In the genomic region with DNA sequence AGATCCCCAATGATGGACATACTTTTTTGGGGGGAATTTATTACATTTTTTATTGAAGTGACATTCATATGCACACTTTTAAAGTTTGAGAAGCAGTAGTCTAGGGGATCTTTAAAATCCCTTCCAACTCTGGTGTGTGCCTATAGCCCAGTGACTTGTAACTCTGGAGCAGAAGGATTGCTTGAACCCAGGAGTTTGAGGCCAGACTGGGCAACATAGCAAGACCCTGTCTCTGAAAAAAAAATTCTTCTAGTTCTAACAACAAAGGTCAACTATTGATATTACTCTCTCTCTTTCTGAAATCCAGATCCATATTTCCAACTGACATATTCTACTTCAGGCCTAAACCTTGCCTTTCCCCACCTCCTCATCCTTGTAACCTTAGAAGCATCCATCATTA, we compare ENCODE assay signal across 16 cellular contexts.
DNase-seq lines count a peak whose midpoint lies in the region; ATAC-seq and TF ChIP-seq lines count a peak whose summit lies in the region.
"Had no signal": no experiment of that assay in that cellular context is flagged by ENCODE, and none has a peak within 500 bp of the region (broad histone marks: within the 10 kb centered on the region; RNA-seq: fewer than 3 reads in every experiment).

No MANE protein-coding gene starts in this region.

- CTCF ChIA-PET in mammary epithelial cell (lab: Charles Lee; ENCODE audit: low non-redundant PET) = interaction anchor here (0.6 kb wide), 1 partner anchor 20 kb away, joined by 7 read pairs; no protein-coding TSS in a partner anchor

- H3K4me3 ChIP-seq in RWPE2 (ENCODE audit: severe bottlenecking) (no peak overlapping the region), mammary epithelial cell (replicated peaks in 1 of 3; ENCODE audit: insufficient read depth in 1 of 3, low read depth in 2 of 3, low read length in 3 of 3) (no peak overlapping the region)
- H3K4me3 ChIP-seq: adrenal gland, left ventricle myocardium inferior, upper lobe of left lung had no signal

- dilution Hi-C loops in mammary epithelial cell (cut with HindIII; ENCODE audit: low sequenced_read_pairs) = no loop called here

- H3K36me3 ChIP-seq in RWPE2 (ENCODE audit: low read depth) (no peaks in the 10 kb centered on the region), mammary epithelial cell (ENCODE audit: insufficient read depth, low read length) (no peaks in the 10 kb centered on the region)
- H3K36me3 ChIP-seq: adrenal gland, left ventricle myocardium inferior, upper lobe of left lung had no signal

- H3K4me2 ChIP-seq in mammary epithelial cell (ENCODE audit: insufficient read depth, low read depth, low read length) = peak overlapping the region; percentile 10

- TF ChIP-seq CTCF in RWPE2 (IDR thresholded peaks at IDR 0.05; ENCODE audit: poor library complexity, severe bottlenecking) (no peak), mammary epithelial cell (conservative IDR thresholded peaks at IDR 0.05 in 1 of 2, IDR thresholded peaks at IDR 0.05 in 1 of 2; ENCODE audit: extremely low read depth in 1 of 2, insufficient read depth in 1 of 2, low read depth in 1 of 2, low read length in 2 of 2) (no peak), type B pancreatic cell (conservative IDR thresholded peaks at IDR 0.05) (no peak)

- H3K9me3 ChIP-seq in RWPE2 (ENCODE audit: severe bottlenecking) (no peaks in the 10 kb centered on the region), mammary epithelial cell (replicated peaks; ENCODE audit: insufficient read depth, low read length) (no peaks in the 10 kb centered on the region)
- H3K9me3 ChIP-seq: adrenal gland, left ventricle myocardium inferior, upper lobe of left lung had no signal

- H3K27ac Mint-ChIP-seq in stimulated activated naive CD8-positive, alpha-beta T cell treated with anti-CD3 and anti-CD28 coated beads, Interleukin-15, Interleukin-2, amounts not matched to agents 100 ng/mL and 50 ng/mL, for 24 hours = peak overlapping the region; percentile 85
- H3K27ac Mint-ChIP-seq in type B pancreatic cell = peak overlapping the region; percentile 3

- no peak for ATAC-seq in stimulated activated naive CD8-positive, alpha-beta T cell treated with anti-CD3 and anti-CD28 coated beads, Interleukin-15, Interleukin-2, amounts not matched to agents 100 U/mL and 50 U/mL, for 24 hours
- ATAC-seq in RWPE2 (ENCODE audit: low read depth) (no peak), GM18517 (IDR thresholded peaks at IDR 0.05; ENCODE audit: unreplicated experiment) (no peak)

- DNase-seq in stimulated activated naive CD8-positive, alpha-beta T cell treated with anti-CD3 and anti-CD28 coated beads, Interleukin-15, Interleukin-2, amounts not matched to agents 100 U/mL and 50 U/mL, for 24 hours = no peak
- DNase-seq in RWPE2 (ENCODE audit: low spot score) (no peak), mammary epithelial cell (no peak), type B pancreatic cell (ENCODE audit: extremely low spot score, unreplicated experiment) (no peak), COR-L47 (lab: John Stamatoyannopoulos, UW) (no peak), KG1 (lab: John Stamatoyannopoulos, UW) (no peak)
- DNase-seq: adrenal gland, AML-193, left ventricle myocardium inferior, NCI-H1436 treated with DMSO at 0.1 percent for 48 hours, NCI-H2171, NCI-H526, Right ventricle myocardium superior had no signal

- in situ Hi-C loops in mammary epithelial cell (cut with MboI; ENCODE audit: low sequenced_read_pairs in 2 of 2) = no loop called here

- peak overlapping the region; percentile 92 for H3K27ac ChIP-seq in RWPE2 (ENCODE audit: poor library complexity, severe bottlenecking)
- peak overlapping the region; percentile 69 for H3K27ac ChIP-seq in mammary epithelial cell (ENCODE audit: insufficient read depth, low read depth, low read length)
- H3K27ac ChIP-seq: adrenal gland, left ventricle myocardium inferior, upper lobe of left lung had no signal

- no peaks in the 10 kb centered on the region for H3K27me3 Mint-ChIP-seq in stimulated activated naive CD8-positive, alpha-beta T cell treated with anti-CD3 and anti-CD28 coated beads, Interleukin-15, Interleukin-2, amounts not matched to agents 100 ng/mL and 50 ng/mL, for 24 hours
- H3K27me3 Mint-ChIP-seq in type B pancreatic cell = no peaks in the 10 kb centered on the region

- H3K27me3 ChIP-seq in RWPE2 (ENCODE audit: insufficient read depth, poor library complexity, severe bottlenecking) = no peaks in the 10 kb centered on the region
- H3K27me3 ChIP-seq in mammary epithelial cell (ENCODE audit: insufficient read depth, low read length) = no peaks in the 10 kb centered on the region
- H3K27me3 ChIP-seq: adrenal gland, upper lobe of left lung had no signal

- peaks cover 29% of the 10 kb centered on the region for H3K4me1 Mint-ChIP-seq in stimulated activated naive CD8-positive, alpha-beta T cell treated with anti-CD3 and anti-CD28 coated beads, Interleukin-15, Interleukin-2, amounts not matched to agents 100 ng/mL and 50 ng/mL, for 24 hours (ENCODE audit: low read depth)
- peaks cover 34% of the 10 kb centered on the region for H3K4me1 Mint-ChIP-seq in type B pancreatic cell (ENCODE audit: unreplicated experiment)

- intact Hi-C loops in mammary epithelial cell (cut with micrococcal nuclease) = no loop called here

- BruUV-seq in mammary epithelial cell (replicated peaks; lab: Mats Ljungman, UMichigan) = no TSS peak

- no peak overlapping the region for H3K9ac ChIP-seq in mammary epithelial cell (ENCODE audit: insufficient read depth, low read length)

- no peaks in the 10 kb centered on the region for H4K20me1 ChIP-seq in mammary epithelial cell (ENCODE audit: insufficient read depth, low read length)

- no peaks in the 10 kb centered on the region for H3K36me3 Mint-ChIP-seq in stimulated activated naive CD8-positive, alpha-beta T cell treated with anti-CD3 and anti-CD28 coated beads, Interleukin-15, Interleukin-2, amounts not matched to agents 100 ng/mL and 50 ng/mL, for 24 hours (ENCODE audit: low read depth)
- peaks cover 3% of the 10 kb centered on the region for H3K36me3 Mint-ChIP-seq in type B pancreatic cell

- H3K79me2 ChIP-seq in mammary epithelial cell (ENCODE audit: insufficient read depth, low read length) = no peaks in the 10 kb centered on the region

- H3K9me3 Mint-ChIP-seq in stimulated activated naive CD8-positive, alpha-beta T cell treated with anti-CD3 and anti-CD28 coated beads, Interleukin-15, Interleukin-2, amounts not matched to agents 100 ng/mL and 50 ng/mL, for 24 hours = no peaks in the 10 kb centered on the region
- peaks cover 4% of the 10 kb centered on the region for H3K9me3 Mint-ChIP-seq in type B pancreatic cell

- no peak overlapping the region for H3K4me3 Mint-ChIP-seq in stimulated activated naive CD8-positive, alpha-beta T cell treated with anti-CD3 and anti-CD28 coated beads, Interleukin-15, Interleukin-2, amounts not matched to agents 100 ng/mL and 50 ng/mL, for 24 hours
- H3K4me3 Mint-ChIP-seq in type B pancreatic cell = no peak overlapping the region

- H3K4me1 ChIP-seq in RWPE2 (ENCODE audit: insufficient read depth, poor library complexity, severe bottlenecking) = peaks cover 38% of the 10 kb centered on the region
- H3K4me1 ChIP-seq in mammary epithelial cell (ENCODE audit: insufficient read depth, low read length) = peaks cover 30% of the 10 kb centered on the region
- H3K4me1 ChIP-seq: adrenal gland, left ventricle myocardium inferior, upper lobe of left lung had no signal

- no peak overlapping the region for H2AFZ ChIP-seq in mammary epithelial cell (ENCODE audit: low read depth, low read length)
